In genomic region chr12:16610743-16611142, GRCh38 we compare ENCODE assay signal across 16 cellular contexts. TPM values are rescaled to one million over a fixed set of nuclear protein-coding genes. Genes with fewer than 3 reads are reported as not detected.
A peak's percentile ranks its signal among the peaks of the same experiment; 100 is the strongest.
DNase-seq lines count a peak whose midpoint lies in the region; ATAC-seq, FAIRE-seq and TF ChIP-seq lines count a peak whose summit lies in the region.
"Had no signal": no experiment of that assay in that cellular context is flagged by ENCODE, and none has a peak within 500 bp of the region (broad histone marks: within the 10 kb centered on the region; RNA-seq: fewer than 3 reads in every experiment).

No MANE protein-coding gene starts in this region.

- H3K4me3 Mint-ChIP-seq in stimulated activated effector memory CD8-positive, alpha-beta T cell treated with anti-CD3 and anti-CD28 coated beads, Interleukin-12 subunit alpha, Interleukin-12 subunit beta, amount 100 ng/mL, for 72 hours = no peak overlapping the region
- H3K4me3 Mint-ChIP-seq: activated CD4-positive, alpha-beta T cell treated with anti-CD3 and anti-CD28 coated beads, Interleukin-2, amount 10 ng/mL, durations not matched to agents 24 days and 14 days; activated T-helper 1 cell treated with anti-CD3 and anti-CD28 coated beads, Interleukin-12 subunit alpha, Interleukin-12 subunit beta, Interleukin-2, Interleukin-4 antibody, amounts not matched to agents 30 ng/mL and 10 ng/mL and 1 ng/mL, durations not matched to agents 14 hours and 24 hours and 36 hours had no signal

- H3K27ac ChIP-seq in DOHH2 (ENCODE audit: low read depth, low read length) = no peak overlapping the region
- peak overlapping the region; percentile 77 to 88 (median 79) for H3K27ac ChIP-seq in body of pancreas
- peak overlapping the region; percentile 31 to 88 (median 64) for H3K27ac ChIP-seq in pancreas
- H3K27ac ChIP-seq: GM23248 had no signal

- TF ChIP-seq POLR2A in body of pancreas (IDR thresholded peaks at IDR 0.05) = no peak

- TF ChIP-seq CTCF in DOHH2 (IDR thresholded peaks at IDR 0.05; ENCODE audit: low read depth, low read length, poor library complexity, severe bottlenecking) = no peak
- TF ChIP-seq CTCF in body of pancreas (IDR thresholded peaks at IDR 0.05) = no peak
- TF ChIP-seq CTCF in pancreas (IDR thresholded peaks at IDR 0.05) = no peak

- H3K4me3 ChIP-seq in DOHH2 (ENCODE audit: low read length) = no peak overlapping the region
- H3K4me3 ChIP-seq in body of pancreas = no peak overlapping the region
- H3K4me3 ChIP-seq in pancreas = peak overlapping the region in 1 of 4 donors; percentile 48
- H3K4me3 ChIP-seq: GM23248 had no signal

- H3K27me3 ChIP-seq in DOHH2 (ENCODE audit: control insufficient read depth, low read length) = peaks cover 21% of the 10 kb centered on the region
- no peaks in the 10 kb centered on the region for H3K27me3 ChIP-seq in body of pancreas
- H3K27me3 ChIP-seq in pancreas = no peaks in the 10 kb centered on the region

- 6 to 14% methylated on average over 1 of the region's 1 CpG for WGBS in body of pancreas, 2 donors
- 7 to 10% methylated on average over 1 of the region's 1 CpG for whole genome bisulfite sequencing in pancreas, 2 donors

- ATAC-seq in body of pancreas (no peak), pancreas (peak in 3 of 4 donors; percentile 1 to 27 (median 10)), GM18907 (IDR thresholded peaks at IDR 0.05; ENCODE audit: unreplicated experiment) (no peak)
- no peak for ATAC-seq in stimulated activated effector memory CD8-positive, alpha-beta T cell treated with anti-CD3 and anti-CD28 coated beads, Interleukin-12 subunit alpha, Interleukin-12 subunit beta, amount 100 ng/mL, for 72 hours

- H3K4me1 Mint-ChIP-seq in stimulated activated effector memory CD8-positive, alpha-beta T cell treated with anti-CD3 and anti-CD28 coated beads, Interleukin-12 subunit alpha, Interleukin-12 subunit beta, amount 100 ng/mL, for 72 hours = no peaks in the 10 kb centered on the region

- H3K36me3 ChIP-seq in DOHH2 (ENCODE audit: control insufficient read depth, low read length) (no peaks in the 10 kb centered on the region), body of pancreas (replicated peaks in 1 of 2; ENCODE audit: insufficient read depth in 1 of 2, low read depth in 2 of 2) (no peaks in the 10 kb centered on the region), pancreas (no peaks in the 10 kb centered on the region)

- no peaks in the 10 kb centered on the region for H3K9me2 ChIP-seq in DOHH2 (replicated peaks; ENCODE audit: control insufficient read depth, low read length)

- H3K4me1 ChIP-seq in DOHH2 (ENCODE audit: control insufficient read depth, low read length) (peaks cover 23% of the 10 kb centered on the region), body of pancreas (peaks cover 13% of the 10 kb centered on the region), pancreas (peaks cover 0 to 7% (median 5%) of the 10 kb centered on the region in 3 donors)

- peak overlapping the region; percentile 62; the same call in 1 of the 2 replicates for H3K4me2 ChIP-seq in DOHH2 (ENCODE audit: low read length)

- peaks cover 7% of the 10 kb centered on the region for H3K9me3 Mint-ChIP-seq in stimulated activated effector memory CD8-positive, alpha-beta T cell treated with anti-CD3 and anti-CD28 coated beads, Interleukin-12 subunit alpha, Interleukin-12 subunit beta, amount 100 ng/mL, for 72 hours
- H3K9me3 Mint-ChIP-seq: activated CD4-positive, alpha-beta T cell treated with anti-CD3 and anti-CD28 coated beads, Interleukin-2, amount 10 ng/mL, durations not matched to agents 24 days and 14 days; activated T-helper 1 cell treated with anti-CD3 and anti-CD28 coated beads, Interleukin-12 subunit alpha, Interleukin-12 subunit beta, Interleukin-2, Interleukin-4 antibody, amounts not matched to agents 30 ng/mL and 10 ng/mL and 1 ng/mL, durations not matched to agents 14 hours and 24 hours and 36 hours had no signal

- H3K27ac Mint-ChIP-seq in stimulated activated effector memory CD8-positive, alpha-beta T cell treated with anti-CD3 and anti-CD28 coated beads, Interleukin-12 subunit alpha, Interleukin-12 subunit beta, amount 100 ng/mL, for 72 hours = no peak overlapping the region
- H3K27ac Mint-ChIP-seq: activated CD4-positive, alpha-beta T cell treated with anti-CD3 and anti-CD28 coated beads, Interleukin-2, amount 10 ng/mL, durations not matched to agents 24 days and 14 days; activated T-helper 1 cell treated with anti-CD3 and anti-CD28 coated beads, Interleukin-12 subunit alpha, Interleukin-12 subunit beta, Interleukin-2, Interleukin-4 antibody, amounts not matched to agents 30 ng/mL and 10 ng/mL and 1 ng/mL, durations not matched to agents 14 hours and 24 hours and 36 hours had no signal

- H3K79me2 ChIP-seq in DOHH2 (ENCODE audit: control insufficient read depth, low read length) = no peaks in the 10 kb centered on the region

- H4K20me1 ChIP-seq in DOHH2 (ENCODE audit: control insufficient read depth, insufficient read depth, low read depth, low read length) = no peaks in the 10 kb centered on the region

- intact Hi-C loops in body of pancreas (cut with DNase I) (no loop called here), pancreas (cut with DNase I) (no loop called here)

- H3K9me3 ChIP-seq in DOHH2 (ENCODE audit: control insufficient read depth, insufficient read depth, low read length) = no peaks in the 10 kb centered on the region
- no peaks in the 10 kb centered on the region for H3K9me3 ChIP-seq in body of pancreas
- no peaks in the 10 kb centered on the region for H3K9me3 ChIP-seq in pancreas

- DNase-seq in NCI-H1417 (lab: John Stamatoyannopoulos, UW) (peak in 2 of 3 experiments; percentile 87 to 95), body of pancreas (no peak), pancreas (no peak), anterior cingulate cortex (lab: John Stamatoyannopoulos, UW) (no peak)
- no peak for DNase-seq in stimulated activated effector memory CD8-positive, alpha-beta T cell treated with anti-CD3 and anti-CD28 coated beads, Interleukin-12 subunit alpha, Interleukin-12 subunit beta, amount 100 ng/mL, for 72 hours (ENCODE audit: low spot score in 2 of 2)
- no peak for DNase-seq in stimulated activated CD4-positive, alpha-beta T cell treated with anti-CD3 and anti-CD28 coated beads, Interleukin-4, amount 100 ng/mL, for 1 hour
- DNase-seq: activated CD4-positive, alpha-beta T cell treated with anti-CD3 and anti-CD28 coated beads, Interleukin-2, amount 10 ng/mL, durations not matched to agents 24 days and 14 days; AML-193; GM23248; NCI-H446; trophoblast cell had no signal

- no peak for FAIRE-seq in pancreas (lab: Jason Lieb, UNC)
- FAIRE-seq: astrocyte had no signal

- H3F3A ChIP-seq in DOHH2 (ENCODE audit: control insufficient read depth, insufficient read depth) = no peaks in the 10 kb centered on the region

- no peaks in the 10 kb centered on the region for H3K36me3 Mint-ChIP-seq in stimulated activated effector memory CD8-positive, alpha-beta T cell treated with anti-CD3 and anti-CD28 coated beads, Interleukin-12 subunit alpha, Interleukin-12 subunit beta, amount 100 ng/mL, for 72 hours

RNA-seq across cellular contexts. Expression of gene LMO3, which starts 4.8 kb away (rescaled TPM):
- 10 to 100 TPM; 46.2 to 67.2 TPM for total RNA-seq in body of pancreas
- total RNA-seq in pancreas = 10 to 100 TPM; 11.8 to 36.3 (median 22.0) TPM
- 10 to 100 TPM in 1 of 2 donors, 1 to 10 TPM in 1; 5.0 to 10.8 TPM for polyA plus RNA-seq in pancreas
- total RNA-seq: activated CD4-positive, alpha-beta T cell treated with anti-CD3 and anti-CD28 coated beads, Interleukin-2, amount 10 ng/mL, durations not matched to agents 24 days and 14 days; activated T-helper 1 cell treated with anti-CD3 and anti-CD28 coated beads, Interleukin-12 subunit alpha, Interleukin-12 subunit beta, Interleukin-2, Interleukin-4 antibody, amounts not matched to agents 30 ng/mL and 10 ng/mL and 1 ng/mL, durations not matched to agents 14 hours and 24 hours and 36 hours; GM23248; T-helper 2 cell treated with Interferon-gamma antibody and Interleukin-4, amounts not matched to agents 100 ng/mL and 5 ng/mL, for 36 hours had no signal

Comparison
In these comparisons a context has a peak if more than half of its experiments do, and no peak if none do; other contexts are left out.
1. DNase-seq: peak in NCI-H1417 (2 of 3); none in body of pancreas (0 of 4), pancreas (0 of 6), stimulated activated effector memory CD8-positive, alpha-beta T cell treated with anti-CD3 and anti-CD28 coated beads, Interleukin-12 subunit alpha, Interleukin-12 subunit beta, amount 100 ng/mL, for 72 hours (0 of 2), stimulated activated CD4-positive, alpha-beta T cell treated with anti-CD3 and anti-CD28 coated beads, Interleukin-4, amount 100 ng/mL, for 1 hour (single experiment) and anterior cingulate cortex (0 of 58).
2. ATAC-seq: peak in pancreas (3 of 4); none in body of pancreas (single experiment), GM18907 (single experiment) and stimulated activated effector memory CD8-positive, alpha-beta T cell treated with anti-CD3 and anti-CD28 coated beads, Interleukin-12 subunit alpha, Interleukin-12 subunit beta, amount 100 ng/mL, for 72 hours (single experiment).